In the genomic region with DNA sequence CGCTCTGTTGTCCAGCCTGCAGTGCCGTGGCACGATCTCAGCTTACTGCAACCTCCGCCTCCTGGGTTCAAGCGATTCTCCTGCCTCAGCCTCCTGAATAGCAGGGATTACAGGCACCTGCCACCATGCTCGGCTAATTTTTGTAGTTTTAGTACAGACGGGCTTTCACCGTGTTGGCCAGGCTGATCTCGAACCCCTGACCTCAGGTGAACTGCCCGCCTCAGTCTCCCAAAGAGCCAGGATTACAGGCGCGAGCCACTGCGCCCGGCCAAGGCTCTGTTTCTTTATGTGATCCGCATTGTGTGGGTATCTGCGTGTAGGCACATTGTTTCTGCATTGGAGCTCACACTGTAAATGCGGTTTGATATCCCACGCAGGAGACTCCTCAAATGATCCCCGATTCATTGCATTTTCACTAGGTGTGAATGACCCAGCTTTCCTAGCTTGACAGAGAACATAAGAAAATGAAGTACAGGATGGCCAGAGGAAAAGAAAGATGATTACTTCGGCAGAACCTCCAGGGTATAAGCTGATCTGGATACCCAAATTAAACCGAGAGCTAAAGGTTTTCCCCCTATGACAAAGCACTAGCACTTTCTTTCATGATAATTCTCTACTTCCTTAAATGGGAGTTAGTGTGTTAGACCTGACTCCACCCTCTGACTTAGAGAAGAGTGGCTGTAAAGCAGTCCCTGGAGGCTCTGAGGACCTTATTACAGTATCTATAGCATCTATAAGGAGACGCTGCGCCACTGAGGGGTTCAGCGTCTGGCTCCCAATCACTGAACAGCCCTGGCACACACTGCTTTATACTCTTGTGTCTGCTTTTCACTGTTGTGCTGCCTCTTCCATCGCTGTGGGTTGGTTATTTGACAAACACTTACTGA, we compare ENCODE assay signal across 8 cellular contexts. TPM values are rescaled to one million over a fixed set of nuclear protein-coding genes. Genes with fewer than 3 reads are reported as not detected.
DNase-seq lines count a peak whose midpoint lies in the region; ATAC-seq, FAIRE-seq and TF ChIP-seq lines count a peak whose summit lies in the region.

No MANE protein-coding gene starts in this region.

- no peak for FAIRE-seq in small intestine (lab: Jason Lieb, UNC)

- 82 to 87% methylated on average over 19 to 25 of the region's 25 CpGs for WGBS in endodermal cell (ENCODE audit: insufficient coverage in 1 of 2, insufficient read length in 1 of 2), 2 experiments
- 59 to 76% (median 70%) methylated on average over 25 of the region's 25 CpGs for WGBS in small intestine, 3 donors

- peak; percentile 41 for ATAC-seq in HG03025 (IDR thresholded peaks at IDR 0.05; ENCODE audit: low FRiP score, unreplicated experiment)

- H3K9ac ChIP-seq in endodermal cell (ENCODE audit: extremely low read depth, low read length, poor library complexity, severe bottlenecking), result no peak overlapping the region

- H3K9me3 ChIP-seq in endodermal cell (ENCODE audit: control insufficient read depth, low read length) (no peaks in the 10 kb centered on the region), small intestine (ENCODE audit: control insufficient read depth, low read depth) (no peaks in the 10 kb centered on the region)

- H3K27ac ChIP-seq in endodermal cell (ENCODE audit: low read depth, low read length) (peak overlapping the region; percentile 87), small intestine (ENCODE audit: low read depth in 1 of 2, low read length in 1 of 2) (peak overlapping the region; percentile 63 to 80)

- no peaks in the 10 kb centered on the region for H3K27me3 Mint-ChIP-seq in endodermal cell (ENCODE audit: insufficient read depth)

- H3K4me1 Mint-ChIP-seq in endodermal cell, result peaks cover 34% of the 10 kb centered on the region

- H3K27me3 ChIP-seq in endodermal cell (ENCODE audit: control insufficient read depth, insufficient read depth, low read length, poor library complexity, severe bottlenecking), result no peaks in the 10 kb centered on the region
- H3K27me3 ChIP-seq in small intestine (ENCODE audit: control insufficient read depth in 2 of 2, insufficient read depth in 2 of 2, low read length in 2 of 2), result no peaks in the 10 kb centered on the region

- H3K36me3 ChIP-seq in endodermal cell (ENCODE audit: control insufficient read depth, insufficient read depth, low read length), result peaks cover 3% of the 10 kb centered on the region
- no peaks in the 10 kb centered on the region for H3K36me3 ChIP-seq in small intestine (ENCODE audit: control insufficient read depth in 2 of 2, insufficient read depth in 2 of 2, low read length in 2 of 2)

- peak; percentile 43 for DNase-seq in stimulated activated CD4-positive, alpha-beta T cell treated with anti-CD3 and anti-CD28 coated beads, Interleukin-15, amount 100 ng/mL, for 24 hours
- DNase-seq in stimulated activated CD4-positive, alpha-beta T cell treated with anti-CD3 and anti-CD28 coated beads, Interleukin-4, amount 100 ng/mL, for 1 hour, result no peak
- peak; percentile 32 for DNase-seq in SIG-M5 (lab: John Stamatoyannopoulos, UW)
- DNase-seq in endodermal cell, result no peak
- peak; percentile 41 for DNase-seq in small intestine
- DNase-seq in middle frontal gyrus (ENCODE audit: extremely low spot score, low spot score), result no peak
- no peak for DNase-seq in SW480 (ENCODE audit: low spot score)

- no peak overlapping the region for H3K4me3 Mint-ChIP-seq in endodermal cell

- H3K36me3 Mint-ChIP-seq in endodermal cell (ENCODE audit: low read depth), result peaks cover 4% of the 10 kb centered on the region

- no peak for TF ChIP-seq CTCF in endodermal cell (conservative IDR thresholded peaks at IDR 0.05)

- H3K4me1 ChIP-seq in endodermal cell (ENCODE audit: control insufficient read depth, insufficient read depth, low read length) (peaks cover 6% of the 10 kb centered on the region), small intestine (ENCODE audit: control insufficient read depth in 2 of 2, insufficient read depth in 1 of 2, low read depth in 1 of 2, low read length in 1 of 2) (peaks cover 2 to 4% of the 10 kb centered on the region in 2 donors)

- no peaks in the 10 kb centered on the region for H3K9me3 Mint-ChIP-seq in endodermal cell

- H3K4me3 ChIP-seq in endodermal cell (ENCODE audit: low read length) (no peak overlapping the region), small intestine (ENCODE audit: low read depth in 1 of 2, low read length in 2 of 2) (no peak overlapping the region)

- H3K27ac Mint-ChIP-seq in endodermal cell, result no peak overlapping the region

RNA-seq across cellular contexts. Expression of a gene that starts 17.3 kb away (rescaled TPM):
- total RNA-seq in endodermal cell, result 10 to 100 TPM; 33.4 to 34.9 TPM
- polyA plus RNA-seq in endodermal cell (2013, experiment 1 of 2), result 191 TPM
- polyA plus RNA-seq in endodermal cell (2013, experiment 2 of 2), result 190 TPM
- 100 to 1,000 TPM in 2 of 3 donors, 10 to 100 TPM in 1; 87.2 to 166 (median 101) TPM for polyA plus RNA-seq in small intestine

RNA-seq across cellular contexts. Expression of a gene that starts 47.7 kb away (rescaled TPM):
- 10 to 100 TPM; 44.2 to 59.2 TPM for total RNA-seq in endodermal cell
- 20.7 TPM for polyA plus RNA-seq in endodermal cell (2013, experiment 1 of 2)
- 21.3 TPM for polyA plus RNA-seq in endodermal cell (2013, experiment 2 of 2)
- 10 to 100 TPM; 12.7 to 21.7 (median 16.8) TPM for polyA plus RNA-seq in small intestine

Comparison
In these comparisons a context has a peak if more than half of its experiments do, and no peak if none do; other contexts are left out.
1. DNase-seq: peak in stimulated activated CD4-positive, alpha-beta T cell treated with anti-CD3 and anti-CD28 coated beads, Interleukin-15, amount 100 ng/mL, for 24 hours (single experiment), SIG-M5 (single experiment) and small intestine (single experiment); none in stimulated activated CD4-positive, alpha-beta T cell treated with anti-CD3 and anti-CD28 coated beads, Interleukin-4, amount 100 ng/mL, for 1 hour (single experiment), endodermal cell (single experiment), middle frontal gyrus (single experiment) and SW480 (single experiment).